16 cellular contexts compared by ENCODE assay signal in genomic region chr9:71985070-71985956, GRCh38.
DNase-seq lines count a peak whose midpoint lies in the region; ATAC-seq and TF ChIP-seq lines count a peak whose summit lies in the region.
"Had no signal": no experiment of that assay in that cellular context is flagged by ENCODE, and none has a peak within 500 bp of the region (broad histone marks: within the 10 kb centered on the region; RNA-seq: fewer than 3 reads in every experiment).

No MANE protein-coding gene starts in this region.

- H3K9me3 ChIP-seq in HUES6 (ENCODE audit: control insufficient read depth, insufficient read depth, low read depth, low read length) (no peaks in the 10 kb centered on the region), colonic mucosa (no peaks in the 10 kb centered on the region)
- H3K9me3 ChIP-seq: left lung had no signal

- H3K4me1 ChIP-seq in HUES6 (ENCODE audit: control insufficient read depth, insufficient read depth, low read length) (peaks cover 23% of the 10 kb centered on the region), colonic mucosa (peaks cover 4% of the 10 kb centered on the region)
- H3K4me1 ChIP-seq: left lung had no signal

- ATAC-seq in left colon (peak; percentile 83), HG02884 (IDR thresholded peaks at IDR 0.05; ENCODE audit: unreplicated experiment) (no peak)
- ATAC-seq in stimulated activated naive CD8-positive, alpha-beta T cell treated with anti-CD3 and anti-CD28 coated beads, Interleukin-15, Interleukin-2, amounts not matched to agents 100 U/mL and 50 U/mL, for 24 hours: no peak

- in situ Hi-C loops in ACHN (cut with HindIII; ENCODE audit: low pct_ligation_motif_present, low pct_unique_long_range_greater_than_20kb, low sequenced_read_pairs): no loop called here

- no peaks in the 10 kb centered on the region for H3K27me3 ChIP-seq in HUES6 (ENCODE audit: control insufficient read depth, insufficient read depth, low read length)
- H3K27me3 ChIP-seq in colonic mucosa: no peaks in the 10 kb centered on the region
- H3K27me3 ChIP-seq: left lung had no signal

- no peak for TF ChIP-seq CTCF in colonic mucosa (IDR thresholded peaks at IDR 0.05)

- H3K4me3 ChIP-seq in HUES6 (ENCODE audit: low read depth, low read length) (no peak overlapping the region), colonic mucosa (no peak overlapping the region)
- H3K4me3 ChIP-seq: left lung had no signal

- H3K27ac ChIP-seq in HUES6 (ENCODE audit: low read depth, low read length): peak overlapping the region; percentile 26; the same call in 1 of the 2 replicates
- peak overlapping the region; percentile 62 for H3K27ac ChIP-seq in colonic mucosa
- H3K27ac ChIP-seq: left lung had no signal

- DNase-seq in ACHN (peak; percentile 4), colonic mucosa (peak; percentile 22), left colon (peak in 1 of 2 donors; percentile 32), kidney glomerular epithelial cell (lab: John Stamatoyannopoulos, UW) (no peak), NCI-H2081 (lab: John Stamatoyannopoulos, UW) (no peak)
- no peak for DNase-seq in stimulated activated naive CD8-positive, alpha-beta T cell treated with anti-CD3 and anti-CD28 coated beads, Interleukin-15, Interleukin-2, amounts not matched to agents 100 U/mL and 50 U/mL, for 24 hours
- DNase-seq: activated effector memory CD4-positive, alpha-beta T cell treated with Interleukin-2 at 50 U/mL for 16 hours; erythroblast; GDM1; NCI-H2029 treated with DMSO at 0.1 percent for 48 hours; NCI-H524 treated with DMSO at 0.1 percent for 48 hours; posterior cingulate gyrus; stimulated activated CD4-positive, alpha-beta T cell treated with anti-CD3 and anti-CD28 coated beads, Interleukin-15, amount 100 ng/mL, for 24 hours had no signal

- H3K36me3 ChIP-seq in HUES6 (ENCODE audit: control insufficient read depth, insufficient read depth, low read length): no peaks in the 10 kb centered on the region
- H3K36me3 ChIP-seq in colonic mucosa: no peaks in the 10 kb centered on the region
- H3K36me3 ChIP-seq: left lung had no signal

- H3K9ac ChIP-seq in HUES6 (ENCODE audit: low read length): no peak overlapping the region
- H3K9ac ChIP-seq in colonic mucosa (ENCODE audit: low read depth in 2 of 2, low read length in 2 of 2): no peak overlapping the region

- intact Hi-C loops in colonic mucosa (cut with DNase I): no loop called here
- intact Hi-C loops in left colon (cut with DNase I, micrococcal nuclease): no loop called here

Comparison
In these comparisons a context has a peak if more than half of its experiments do, and no peak if none do; other contexts are left out.
1. DNase-seq: peak in ACHN (single experiment) and colonic mucosa (single experiment); none in kidney glomerular epithelial cell (single experiment), stimulated activated naive CD8-positive, alpha-beta T cell treated with anti-CD3 and anti-CD28 coated beads, Interleukin-15, Interleukin-2, amounts not matched to agents 100 U/mL and 50 U/mL, for 24 hours (single experiment) and NCI-H2081 (0 of 2).